ENCODE assay signal across 22 cellular contexts in genomic region chr9:126068534-126069230, GRCh38.
"Had no signal": no experiment of that assay in that cellular context is flagged by ENCODE, and none has a peak within 500 bp of the region (broad histone marks: within the 10 kb centered on the region; RNA-seq: fewer than 3 reads in every experiment).

No MANE protein-coding gene starts in this region.

- H3K9ac ChIP-seq: SK-N-SH had no signal

- H3K9me3 ChIP-seq: MG63, SK-N-SH had no signal

- DNase-seq: Karpas-422; KG1; MG63; NCI-H1092 treated with DMSO at 0.1 percent for 48 hours; NCI-H1436; NCI-H187; NCI-H2029; NCI-H2171 treated with DMSO at 0.1 percent for 48 hours; NCI-H2227 treated with DMSO at 0.1 percent for 48 hours; NCI-H524; NCI-H526 treated with DMSO at 0.1 percent for 48 hours; NCI-H748 treated with DMSO at 0.1 percent for 48 hours; NK-92 treated with Interleukin-12 subunit alpha and Interleukin-12 subunit beta, amount 100 ng/mL, for 24 hours; PC-3; SHP77; SK-N-SH; SW 1271; T-cell had no signal

- H3K4me3 ChIP-seq: MG63 had no signal

- H3K9me2 ChIP-seq: SK-N-SH had no signal

- H3K27ac ChIP-seq: HL-60, RWPE1 had no signal

- H3K4me2 ChIP-seq: SK-N-SH had no signal

- FAIRE-seq: HTR-8/SVneo had no signal

- H3K27me3 ChIP-seq: MG63 had no signal

- ATAC-seq: Panc1, PC-3, T-cell had no signal

- H3K36me3 ChIP-seq: MG63 had no signal
